ENCODE assay signal across 11 cellular contexts in genomic region chrX:17656035-17656418, GRCh38.
DNase-seq lines count a peak whose midpoint lies in the region; ATAC-seq and TF ChIP-seq lines count a peak whose summit lies in the region.
"Had no signal": no experiment of that assay in that cellular context is flagged by ENCODE, and none has a peak within 500 bp of the region (broad histone marks: within the 10 kb centered on the region; RNA-seq: fewer than 3 reads in every experiment).

No MANE protein-coding gene starts in this region.

- ATAC-seq in effector memory CD8-positive, alpha-beta T cell (replicated peaks), result no peak
- no peak for ATAC-seq in HG02840 (IDR thresholded peaks at IDR 0.05; ENCODE audit: low FRiP score, unreplicated experiment)
- ATAC-seq in GM18870 (IDR thresholded peaks at IDR 0.05; ENCODE audit: unreplicated experiment), result no peak
- ATAC-seq in HG02884 (IDR thresholded peaks at IDR 0.05; ENCODE audit: unreplicated experiment), result no peak

- no peak overlapping the region for H3K27ac Mint-ChIP-seq in effector memory CD8-positive, alpha-beta T cell
- peak overlapping the region in 2 of 3 experiments; percentile 13 to 38 for H3K27ac Mint-ChIP-seq in nephron

- POLR2A ChIA-PET in AG04450 (lab: Yijun Ruan, JAX), result no interaction called here

- no peaks in the 10 kb centered on the region for H3K36me3 ChIP-seq in HUES6 (ENCODE audit: control insufficient read depth, insufficient read depth, low read length)
- H3K36me3 ChIP-seq: uterus had no signal

- H3K9me3 ChIP-seq in AG04450 (ENCODE audit: control insufficient read depth, insufficient read depth, low read length), result no peaks in the 10 kb centered on the region
- H3K9me3 ChIP-seq in HUES6 (ENCODE audit: control insufficient read depth, insufficient read depth, low read depth, low read length), result no peaks in the 10 kb centered on the region
- H3K9me3 ChIP-seq: uterus had no signal

- no peak overlapping the region for H3K27ac ChIP-seq in AG04450 (ENCODE audit: low read depth, low read length)
- no peak overlapping the region for H3K27ac ChIP-seq in HUES6 (ENCODE audit: low read depth, low read length)
- H3K27ac ChIP-seq: SK-N-MC, uterus had no signal

- H3K4me1 ChIP-seq in HUES6 (ENCODE audit: control insufficient read depth, insufficient read depth, low read length), result peaks cover 9% of the 10 kb centered on the region; the same call in 1 of the 2 replicates
- H3K4me1 ChIP-seq: uterus had no signal

- no peaks in the 10 kb centered on the region for H3K9me3 Mint-ChIP-seq in effector memory CD8-positive, alpha-beta T cell
- no peaks in the 10 kb centered on the region for H3K9me3 Mint-ChIP-seq in nephron

- peaks cover 6 to 16% of the 10 kb centered on the region in 2 donors for H3K27me3 Mint-ChIP-seq in effector memory CD8-positive, alpha-beta T cell
- peaks cover 52% of the 10 kb centered on the region for H3K27me3 Mint-ChIP-seq in nephron (ENCODE audit: low read depth)

- H3K27me3 ChIP-seq in AG04450 (ENCODE audit: control insufficient read depth, insufficient read depth, low read length) (peaks cover 7% of the 10 kb centered on the region), HUES6 (ENCODE audit: control insufficient read depth, insufficient read depth, low read length) (peaks cover 55% of the 10 kb centered on the region)
- H3K27me3 ChIP-seq: uterus had no signal

- no peak overlapping the region for H3K9ac ChIP-seq in HUES6 (ENCODE audit: low read length)

- TF ChIP-seq CTCF in AG04450 (IDR thresholded peaks at IDR 0.05; ENCODE audit: low read depth, low read length) (no peak), nephron (IDR thresholded peaks at IDR 0.05; ENCODE audit: unreplicated experiment in 3 of 3) (no peak)

- H3K36me3 Mint-ChIP-seq in effector memory CD8-positive, alpha-beta T cell (ENCODE audit: insufficient read depth), result no peaks in the 10 kb centered on the region
- no peaks in the 10 kb centered on the region for H3K36me3 Mint-ChIP-seq in nephron (ENCODE audit: low read depth)

- peaks cover 6 to 13% of the 10 kb centered on the region in 2 donors for H3K4me1 Mint-ChIP-seq in effector memory CD8-positive, alpha-beta T cell (ENCODE audit: low read depth in 2 of 2)
- H3K4me1 Mint-ChIP-seq in nephron, result peaks cover 34% of the 10 kb centered on the region

- DNase-seq in AG04450 (ENCODE audit: low read depth, low spot score), result no peak
- DNase-seq in effector memory CD8-positive, alpha-beta T cell, result no peak
- no peak for DNase-seq in LoVo (ENCODE audit: low spot score)
- DNase-seq: NCI-H1436, uterus had no signal

- H3K4me3 ChIP-seq in AG04450 (ENCODE audit: low read depth, low read length) (peak overlapping the region; percentile 44), HUES6 (ENCODE audit: low read depth, low read length) (peak overlapping the region; percentile 57)
- H3K4me3 ChIP-seq: SK-N-MC had no signal

- H3K4me3 Mint-ChIP-seq in effector memory CD8-positive, alpha-beta T cell, result peak overlapping the region; percentile 80 to 81
- H3K4me3 Mint-ChIP-seq in nephron, result peak overlapping the region; percentile 82 to 89 (median 83)

- CTCF ChIA-PET in AG04450 (lab: Charles Lee), result no interaction called here

Comparison
In these comparisons a context has a peak if more than half of its experiments do, and no peak if none do; other contexts are left out.
1. H3K27ac Mint-ChIP-seq: peak in nephron (2 of 3); none in effector memory CD8-positive, alpha-beta T cell (0 of 2).